27 cellular contexts compared by ENCODE assay signal in the genomic region with DNA sequence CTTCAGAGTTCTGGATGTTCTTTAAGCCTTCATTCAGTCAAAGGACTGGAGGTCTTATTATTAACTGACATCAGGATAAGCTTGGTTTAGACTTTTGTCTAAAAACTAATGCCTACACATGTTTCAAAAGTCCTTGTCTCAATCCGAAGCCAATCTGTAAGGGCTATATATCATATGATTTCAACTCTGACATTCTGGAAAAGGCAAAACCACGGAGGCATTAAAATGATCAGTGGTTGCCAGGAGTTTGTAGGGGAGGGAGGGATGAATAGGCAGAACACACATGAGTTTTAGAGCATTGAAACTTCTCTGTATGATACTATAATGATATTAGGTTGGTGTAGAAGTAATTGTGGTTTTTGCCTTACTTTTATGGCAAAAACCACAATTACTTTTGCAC.
DNase-seq lines count a peak whose midpoint lies in the region; ATAC-seq, FAIRE-seq and TF ChIP-seq lines count a peak whose summit lies in the region.
"Had no signal": no experiment of that assay in that cellular context is flagged by ENCODE, and none has a peak within 500 bp of the region (broad histone marks: within the 10 kb centered on the region; RNA-seq: fewer than 3 reads in every experiment).

No MANE protein-coding gene starts in this region.

- no peaks in the 10 kb centered on the region for H3K4me1 ChIP-seq in K562 (replicated peaks in 1 of 2; ENCODE audit: control insufficient read depth in 2 of 2, insufficient read depth in 2 of 2, low read length in 2 of 2)
- H3K4me1 ChIP-seq: colonic mucosa, sigmoid colon, stomach, transverse colon had no signal

- no peak overlapping the region for H3K9ac ChIP-seq in K562 (ENCODE audit: insufficient read depth in 1 of 2, low read depth in 2 of 2, low read length in 2 of 2)

- in situ Hi-C loops in K562 (cut with MboI): no loop called here

- no peak for TF ChIP-seq EP300 in K562 (IDR thresholded peaks at IDR 0.05; ENCODE audit: low read length)

- no peaks in the 10 kb centered on the region for H3K4me1 Mint-ChIP-seq in T-helper 2 cell treated with Interferon-gamma antibody and Interleukin-4, amounts not matched to agents 5 μg/mL and 100 μg/mL, for 36 hours (ENCODE audit: low read depth)
- H3K4me1 Mint-ChIP-seq: CD4-positive, CD25-positive, alpha-beta regulatory T cell; neural crest cell had no signal

- FAIRE-seq in K562 (lab: Jason Lieb, UNC): no peak
- FAIRE-seq: bronchial epithelial cell, H1 had no signal

- no peak overlapping the region for H3K4me2 ChIP-seq in K562 (ENCODE audit: insufficient read depth, low read length)

- no peaks in the 10 kb centered on the region for H3K36me3 Mint-ChIP-seq in T-helper 2 cell treated with Interferon-gamma antibody and Interleukin-4, amounts not matched to agents 5 μg/mL and 100 μg/mL, for 36 hours (ENCODE audit: low read depth)
- H3K36me3 Mint-ChIP-seq: CD4-positive, CD25-positive, alpha-beta regulatory T cell had no signal

- 3% methylated on average over 2 of the region's 2 CpGs for WGBS in K562 (ENCODE audit: insufficient coverage, low coverage, missing lambda C conversion rate)

- CTCF ChIA-PET in K562 (lab: Yijun Ruan, JAX; ENCODE audit: low intra/inter-chr PET ratio): no interaction called here

- H3K27me3 ChIP-seq in K562 (ENCODE audit: control insufficient read depth in 2 of 2, insufficient read depth in 2 of 2, low read length in 2 of 2): no peaks in the 10 kb centered on the region
- H3K27me3 ChIP-seq: colonic mucosa, sigmoid colon, stomach, transverse colon had no signal

- H3K9me1 ChIP-seq in K562 (ENCODE audit: control insufficient read depth, insufficient read depth, low read length): no peaks in the 10 kb centered on the region

- H3K27ac Mint-ChIP-seq in T-helper 2 cell treated with Interferon-gamma antibody and Interleukin-4, amounts not matched to agents 5 μg/mL and 100 μg/mL, for 36 hours: no peak overlapping the region
- H3K27ac Mint-ChIP-seq: activated T-cell treated with anti-CD3 and anti-CD28 coated beads, Interleukin-2, amount 50 U/mL, for 24 hours; CD4-positive, CD25-positive, alpha-beta regulatory T cell; effector memory CD8-positive, alpha-beta T cell had no signal

- no peaks in the 10 kb centered on the region for H3K9me3 ChIP-seq in K562 (replicated peaks; ENCODE audit: control insufficient read depth, insufficient read depth, low read depth, low read length)
- H3K9me3 ChIP-seq: colonic mucosa, sigmoid colon, stomach, transverse colon had no signal

- intact Hi-C loops in K562 (cut with micrococcal nuclease): no loop called here

- no peaks in the 10 kb centered on the region for H3K79me2 ChIP-seq in K562 (ENCODE audit: control insufficient read depth, insufficient read depth, low read length)

- H3K27me3 Mint-ChIP-seq in T-helper 2 cell treated with Interferon-gamma antibody and Interleukin-4, amounts not matched to agents 5 μg/mL and 100 μg/mL, for 36 hours (ENCODE audit: low read depth): peaks cover 2% of the 10 kb centered on the region
- H3K27me3 Mint-ChIP-seq: activated T-cell treated with anti-CD3 and anti-CD28 coated beads, Interleukin-2, amount 50 U/mL, for 24 hours; CD4-positive, CD25-positive, alpha-beta regulatory T cell had no signal

- POLR2A ChIA-PET in K562 (lab: Yijun Ruan, JAX): no interaction called here

- TF ChIP-seq CTCF in K562 (IDR thresholded peaks at IDR 0.05 in 2 of 3, conservative IDR thresholded peaks at IDR 0.05 in 1 of 3; ENCODE audit: insufficient read depth in 2 of 3, low read depth in 1 of 3, low read length in 3 of 3): no peak
- no peak for TF ChIP-seq CTCF in coronary artery (IDR thresholded peaks at IDR 0.05)

- H3K4me3 ChIP-seq in K562: no peak overlapping the region
- H3K4me3 ChIP-seq in skeletal muscle cell (ENCODE audit: low read depth, low read length): no peak overlapping the region
- no peak overlapping the region for H3K4me3 ChIP-seq in coronary artery
- H3K4me3 ChIP-seq: colonic mucosa, lung, sigmoid colon, stomach, transverse colon had no signal

- H3K9me3 Mint-ChIP-seq in T-helper 2 cell treated with Interferon-gamma antibody and Interleukin-4, amounts not matched to agents 5 μg/mL and 100 μg/mL, for 36 hours: no peaks in the 10 kb centered on the region
- H3K9me3 Mint-ChIP-seq: activated T-cell treated with anti-CD3 and anti-CD28 coated beads, Interleukin-2, amount 50 U/mL, for 24 hours; CD4-positive, CD25-positive, alpha-beta regulatory T cell had no signal

- no peak for TF ChIP-seq POLR2A in K562 (conservative IDR thresholded peaks at IDR 0.05)

- H3K36me3 ChIP-seq in K562 (ENCODE audit: control insufficient read depth, insufficient read depth, low read length): no peaks in the 10 kb centered on the region
- H3K36me3 ChIP-seq: colonic mucosa, sigmoid colon, stomach, transverse colon had no signal

- no peak for ATAC-seq in K562
- ATAC-seq in GM21367 (IDR thresholded peaks at IDR 0.05; ENCODE audit: unreplicated experiment): no peak
- ATAC-seq: effector memory CD8-positive, alpha-beta T cell had no signal

- no peak for TF ChIP-seq RAD21 in K562 (CRISPR knock-in tag; conservative IDR thresholded peaks at IDR 0.05 in 1 of 2, IDR thresholded peaks at IDR 0.05 in 1 of 2)

- no TSS peak for BruUV-seq in K562 (replicated peaks; lab: Mats Ljungman, UMichigan)

- H4K20me1 ChIP-seq in K562 (replicated peaks; ENCODE audit: control insufficient read depth, insufficient read depth, low read length): no peaks in the 10 kb centered on the region

- 0 out of 2 replicates have a peak overlapping the region, but pooled peaks have one; percentile 10 for H2AFZ ChIP-seq in K562 (ENCODE audit: low read depth, low read length)

- no peak overlapping the region for H3K4me3 Mint-ChIP-seq in T-helper 2 cell treated with Interferon-gamma antibody and Interleukin-4, amounts not matched to agents 5 μg/mL and 100 μg/mL, for 36 hours
- H3K4me3 Mint-ChIP-seq: activated T-cell treated with anti-CD3 and anti-CD28 coated beads, Interleukin-2, amount 50 U/mL, for 24 hours; CD4-positive, CD25-positive, alpha-beta regulatory T cell; effector memory CD8-positive, alpha-beta T cell; neural crest cell had no signal

- DNase-seq in GM04504 (ENCODE audit: low read depth) (peak; percentile 42), OCI-M1 (lab: John Stamatoyannopoulos, UW) (peak; percentile 52), K562 (ENCODE audit: extremely low read depth in 1 of 4, low spot score in 3 of 4) (no peak), skeletal muscle cell (ENCODE audit: low read depth) (peak; percentile 32), substantia nigra (lab: John Stamatoyannopoulos, UW) (no peak), coronary artery (ENCODE audit: low spot score) (no peak)
- DNase-seq in T-helper 2 cell treated with Interferon-gamma antibody and Interleukin-4, amounts not matched to agents 5 μg/mL and 100 μg/mL, for 36 hours (ENCODE audit: low spot score): no peak
- DNase-seq: activated CD4-positive, alpha-beta T cell treated with anti-CD3 and anti-CD28 coated beads for 1 hour; activated CD8-positive, alpha-beta memory T cell treated with anti-CD3 and anti-CD28 coated beads for 24 hours; activated gamma-delta T cell treated with Interleukin-2 at 50 U/mL for 16 hours; activated T-cell treated with anti-CD3 and anti-CD28 coated beads, Interleukin-2, amount 50 U/mL, for 24 hours; CD4-positive, CD25-positive, alpha-beta regulatory T cell; colonic mucosa; effector memory CD8-positive, alpha-beta T cell; GDM1; NCI-H1048; NCI-H2029 treated with DMSO at 0.1 percent for 48 hours; NCI-H2227 treated with DMSO at 0.1 percent for 48 hours; NCI-H748 treated with DMSO at 0.1 percent for 48 hours; sigmoid colon; stomach; transverse colon had no signal

- H3K27ac ChIP-seq in K562 (ENCODE audit: extremely low read depth, low read depth, low read length): no peak overlapping the region
- H3K27ac ChIP-seq in substantia nigra (ENCODE audit: low read depth, low read length, poor library complexity, severe bottlenecking): no peak overlapping the region
- no peak overlapping the region for H3K27ac ChIP-seq in coronary artery
- H3K27ac ChIP-seq: colonic mucosa, sigmoid colon, stomach, transverse colon had no signal

TF ChIP-seq in K562, 482 proteins besides CTCF, POLR2A, EP300 and RAD21 (continues in another document):
- peak; percentile 51 for TF ChIP-seq MEIS2 (IDR thresholded peaks at IDR 0.05; ENCODE audit: partially characterized antibody)
- TF ChIP-seq ZFP36 (IDR thresholded peaks at IDR 0.05; ENCODE audit: low read depth, low read length, partially characterized antibody): no peak
- TF ChIP-seq, protein P1, sequence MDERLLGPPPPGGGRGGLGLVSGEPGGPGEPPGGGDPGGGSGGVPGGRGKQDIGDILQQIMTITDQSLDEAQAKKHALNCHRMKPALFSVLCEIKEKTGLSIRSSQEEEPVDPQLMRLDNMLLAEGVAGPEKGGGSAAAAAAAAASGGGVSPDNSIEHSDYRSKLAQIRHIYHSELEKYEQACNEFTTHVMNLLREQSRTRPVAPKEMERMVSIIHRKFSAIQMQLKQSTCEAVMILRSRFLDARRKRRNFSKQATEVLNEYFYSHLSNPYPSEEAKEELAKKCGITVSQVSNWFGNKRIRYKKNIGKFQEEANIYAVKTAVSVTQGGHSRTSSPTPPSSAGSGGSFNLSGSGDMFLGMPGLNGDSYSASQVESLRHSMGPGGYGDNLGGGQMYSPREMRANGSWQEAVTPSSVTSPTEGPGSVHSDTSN (CRISPR knock-in tag; IDR thresholded peaks at IDR 0.05; ENCODE audit: low read depth): no peak
- TF ChIP-seq, protein P1 (tag; conservative IDR thresholded peaks at IDR 0.05; ENCODE audit: low read depth): peak; percentile 32; the same call in 1 of the 2 replicates

Comparison
In these comparisons a context has a peak if more than half of its experiments do, and no peak if none do; other contexts are left out.
1. DNase-seq: peak in GM04504 (single experiment), OCI-M1 (single experiment) and skeletal muscle cell (single experiment); none in K562 (0 of 4), substantia nigra (0 of 49), T-helper 2 cell treated with Interferon-gamma antibody and Interleukin-4, amounts not matched to agents 5 μg/mL and 100 μg/mL, for 36 hours (single experiment) and coronary artery (single experiment).